Comparison of ENCODE assay signal across 31 cellular contexts in genomic region chr12:3281588-3282150, GRCh38.
DNase-seq lines count a peak whose midpoint lies in the region; ATAC-seq, FAIRE-seq and TF ChIP-seq lines count a peak whose summit lies in the region.
"Had no signal": no experiment of that assay in that cellular context is flagged by ENCODE, and none has a peak within 500 bp of the region (broad histone marks: within the 10 kb centered on the region; RNA-seq: fewer than 3 reads in every experiment).

No MANE protein-coding gene starts in this region.

- peak overlapping the region; percentile 32 to 92 (median 71); a peak in 21 of 22 replicates for H3K4me2 ChIP-seq in BLaER1 treated with 17β-estradiol and CSF1 and Interleukin-3, amounts not matched to agents 10 nM and 100 nM
- H3K4me2 ChIP-seq: KMS-11 had no signal

- FAIRE-seq in RCC 7860 (lab: Jason Lieb, UNC), result no peak
- FAIRE-seq: astrocyte, GM18507 had no signal

- peaks cover 39 to 85% (median 80%) of the 10 kb centered on the region in 10 experiments for H3K4me1 ChIP-seq in BLaER1 treated with 17β-estradiol and CSF1 and Interleukin-3, amounts not matched to agents 10 nM and 100 nM
- H3K4me1 ChIP-seq in RWPE2 (ENCODE audit: insufficient read depth, poor library complexity, severe bottlenecking) (no peaks in the 10 kb centered on the region), cardiac muscle cell (ENCODE audit: low read depth) (peaks cover 14% of the 10 kb centered on the region)
- H3K4me1 ChIP-seq: Caco-2, gastrocnemius medialis, left lung, SJCRH30 had no signal

- H3K4me1 Mint-ChIP-seq in naive B cell, result peaks cover 0 to 9% (median 8%) of the 10 kb centered on the region in 3 donors
- H3K4me1 Mint-ChIP-seq: activated CD4-positive, alpha-beta memory T cell treated with anti-CD3 and anti-CD28 coated beads, Interleukin-2, amount 10 ng/mL, durations not matched to agents 7 days and 5 days; mesothelial cell of epicardium had no signal

- H3K4me3 Mint-ChIP-seq in naive B cell, result no peak overlapping the region
- H3K4me3 Mint-ChIP-seq: activated CD4-positive, alpha-beta memory T cell treated with anti-CD3 and anti-CD28 coated beads, Interleukin-2, amount 10 ng/mL, durations not matched to agents 7 days and 5 days; activated naive CD8-positive, alpha-beta T cell treated with anti-CD3 and anti-CD28 coated beads, Interleukin-2, amount 10 ng/mL, durations not matched to agents 7 days and 5 days; mesothelial cell of epicardium; naive thymus-derived CD8-positive, alpha-beta T cell had no signal

- no peak overlapping the region for H3K27ac Mint-ChIP-seq in naive B cell
- H3K27ac Mint-ChIP-seq: activated CD4-positive, alpha-beta memory T cell treated with anti-CD3 and anti-CD28 coated beads, Interleukin-2, amount 10 ng/mL, durations not matched to agents 7 days and 5 days; activated naive CD8-positive, alpha-beta T cell treated with anti-CD3 and anti-CD28 coated beads, Interleukin-2, amount 10 ng/mL, durations not matched to agents 7 days and 5 days; activated T-helper 2 cell treated with anti-CD3 and anti-CD28 coated beads, Interferon-gamma antibody, Interleukin-2, Interleukin-4, amounts not matched to agents 10 μg/mL and 5 μg/mL and 100 μg/mL, durations not matched to agents 14 hours and 24 hours and 36 hours; mesothelial cell of epicardium had no signal

- H4K20me1 ChIP-seq in BLaER1 treated with 17β-estradiol and CSF1 and Interleukin-3, amounts not matched to agents 10 nM and 100 nM, result peaks cover 0 to 36% (median 0%) of the 10 kb centered on the region in 11 experiments; a peak in 5 of 22 replicates

- no peak for TF ChIP-seq CTCF in RWPE2 (IDR thresholded peaks at IDR 0.05; ENCODE audit: poor library complexity, severe bottlenecking)
- TF ChIP-seq CTCF in cardiac muscle cell (IDR thresholded peaks at IDR 0.05; ENCODE audit: low read depth, low read length), result no peak

- no peaks in the 10 kb centered on the region for H3K36me3 ChIP-seq in BLaER1 treated with 17β-estradiol and CSF1 and Interleukin-3, amounts not matched to agents 10 nM and 100 nM
- H3K36me3 ChIP-seq in RWPE2 (ENCODE audit: low read depth) (no peaks in the 10 kb centered on the region), cardiac muscle cell (peaks cover 4% of the 10 kb centered on the region)

- no peaks in the 10 kb centered on the region for H3K9me3 ChIP-seq in BLaER1 treated with 17β-estradiol and CSF1 and Interleukin-3, amounts not matched to agents 10 nM and 100 nM (replicated peaks in 1 of 11)
- H3K9me3 ChIP-seq in RWPE2 (ENCODE audit: severe bottlenecking) (no peaks in the 10 kb centered on the region), cardiac muscle cell (ENCODE audit: low read depth) (no peaks in the 10 kb centered on the region)
- H3K9me3 ChIP-seq: Caco-2, gastrocnemius medialis, left lung, SJCRH30 had no signal

- H3K36me3 Mint-ChIP-seq in naive B cell, result no peaks in the 10 kb centered on the region
- H3K36me3 Mint-ChIP-seq: activated naive CD8-positive, alpha-beta T cell treated with anti-CD3 and anti-CD28 coated beads, Interleukin-2, amount 10 ng/mL, durations not matched to agents 7 days and 5 days; naive thymus-derived CD8-positive, alpha-beta T cell had no signal

- peak overlapping the region in 7 of 11 experiments; percentile 34 to 72 (median 54); a peak in 13 of 22 replicates for H3K27ac ChIP-seq in BLaER1 treated with 17β-estradiol and CSF1 and Interleukin-3, amounts not matched to agents 10 nM and 100 nM
- no peak overlapping the region for H3K27ac ChIP-seq in RWPE2 (ENCODE audit: poor library complexity, severe bottlenecking)
- H3K27ac ChIP-seq in cardiac muscle cell, result peak overlapping the region; percentile 84
- H3K27ac ChIP-seq: gastrocnemius medialis, KMS-11, left lung, SJCRH30 had no signal

- peaks cover 0 to 63% (median 0%) of the 10 kb centered on the region in 11 experiments; a peak in 4 of 22 replicates for H3K27me3 ChIP-seq in BLaER1 treated with 17β-estradiol and CSF1 and Interleukin-3, amounts not matched to agents 10 nM and 100 nM
- H3K27me3 ChIP-seq in RWPE2 (ENCODE audit: insufficient read depth, poor library complexity, severe bottlenecking), result no peaks in the 10 kb centered on the region
- H3K27me3 ChIP-seq in cardiac muscle cell, result no peaks in the 10 kb centered on the region
- H3K27me3 ChIP-seq: gastrocnemius medialis, left lung, SJCRH30 had no signal

- ATAC-seq in RWPE2 (ENCODE audit: low read depth), result no peak
- ATAC-seq in naive B cell (ENCODE audit: low read depth in 2 of 2), result peak; percentile 56 to 91
- ATAC-seq in GM21390 (IDR thresholded peaks at IDR 0.05; ENCODE audit: unreplicated experiment), result no peak
- ATAC-seq: gastrocnemius medialis; left lung; naive thymus-derived CD8-positive, alpha-beta T cell; Panc1 had no signal

- DNase-seq in RWPE2 (ENCODE audit: low spot score) (peak; percentile 63), cardiac muscle cell (ENCODE audit: low read depth in 1 of 2, low spot score in 1 of 2) (peak; percentile 27 to 94), naive B cell (peak; percentile 36), HUDEP-2 (lab: John Stamatoyannopoulos, UW; ENCODE audit: unreplicated experiment in 76 of 76) (no peak), NCI-H1048 (lab: John Stamatoyannopoulos, UW) (no peak), RCC 7860 (ENCODE audit: low spot score) (no peak)
- DNase-seq: ACHN; activated CD4-positive, alpha-beta memory T cell treated with anti-CD3 and anti-CD28 coated beads, Interleukin-2, amount 10 ng/mL, durations not matched to agents 7 days and 5 days; activated CD4-positive, CD25-positive, alpha-beta regulatory T cell treated with anti-CD3 and anti-CD28 coated beads, Interleukin-2, amount 50 U/mL, for 72 hours; activated CD8-positive, alpha-beta memory T cell treated with anti-CD3 and anti-CD28 coated beads, Interleukin-2, amount 50 U/mL, for 48 hours; activated naive CD8-positive, alpha-beta T cell treated with anti-CD3 and anti-CD28 coated beads, Interleukin-2, amount 10 ng/mL, durations not matched to agents 7 days and 5 days; C1 segment of cervical spinal cord; Caco-2; DND-41; gastrocnemius medialis; naive thymus-derived CD8-positive, alpha-beta T cell; NCI-H2171; NCI-H510A treated with DMSO at 0.1 percent for 48 hours; occipital lobe; SJCRH30; T-helper 1 cell; trophoblast cell had no signal

- peaks cover 0 to 4% (median 0%) of the 10 kb centered on the region in 7 donors for H3K9me3 Mint-ChIP-seq in naive B cell
- H3K9me3 Mint-ChIP-seq: activated CD4-positive, alpha-beta memory T cell treated with anti-CD3 and anti-CD28 coated beads, Interleukin-2, amount 10 ng/mL, durations not matched to agents 7 days and 5 days; activated naive CD8-positive, alpha-beta T cell treated with anti-CD3 and anti-CD28 coated beads, Interleukin-2, amount 10 ng/mL, durations not matched to agents 7 days and 5 days; activated T-helper 2 cell treated with anti-CD3 and anti-CD28 coated beads, Interferon-gamma antibody, Interleukin-2, Interleukin-4, amounts not matched to agents 10 μg/mL and 5 μg/mL and 100 μg/mL, durations not matched to agents 14 hours and 24 hours and 36 hours; mesothelial cell of epicardium; naive thymus-derived CD8-positive, alpha-beta T cell had no signal

- peak overlapping the region in 4 of 11 experiments; percentile 1 to 53 (median 34); a peak in 5 of 22 replicates for H3K9ac ChIP-seq in BLaER1 treated with 17β-estradiol and CSF1 and Interleukin-3, amounts not matched to agents 10 nM and 100 nM
- H3K9ac ChIP-seq: KMS-11 had no signal

- H3K4me3 ChIP-seq in BLaER1 treated with 17β-estradiol and CSF1 and Interleukin-3, amounts not matched to agents 10 nM and 100 nM, result no peak overlapping the region
- H3K4me3 ChIP-seq in RWPE2 (ENCODE audit: severe bottlenecking) (no peak overlapping the region), cardiac muscle cell (no peak overlapping the region)
- H3K4me3 ChIP-seq: gastrocnemius medialis, left lung, SJCRH30 had no signal

- H3K27me3 Mint-ChIP-seq in naive B cell, result peaks cover 0 to 41% (median 40%) of the 10 kb centered on the region in 3 donors

Comparison
In these comparisons a context has a peak if more than half of its experiments do, and no peak if none do; other contexts are left out.
1. ATAC-seq: peak in naive B cell (2 of 2); none in RWPE2 (single experiment) and GM21390 (single experiment).
2. DNase-seq: peak in RWPE2 (single experiment), cardiac muscle cell (2 of 2) and naive B cell (single experiment); none in HUDEP-2 (0 of 76), NCI-H1048 (single experiment) and RCC 7860 (single experiment).